In the genomic region with DNA sequence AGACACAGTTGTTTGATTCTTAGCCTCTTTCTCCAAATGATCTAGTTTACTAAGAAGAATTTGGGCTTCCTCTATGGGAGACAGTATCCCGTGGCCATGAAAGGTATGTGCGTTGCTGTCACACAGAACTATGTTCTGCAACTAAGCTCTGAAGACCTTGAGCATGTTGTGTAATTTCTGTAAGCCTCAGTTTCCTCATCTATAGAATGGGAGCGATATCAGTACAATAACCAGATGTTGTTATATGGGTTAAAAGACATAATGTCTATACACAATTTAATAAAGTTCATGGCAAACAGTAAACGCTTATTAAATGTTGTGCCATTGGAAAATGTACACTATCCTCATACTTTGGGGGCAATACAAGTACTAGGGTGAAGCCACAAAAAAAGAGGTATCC, we compare ENCODE assay signal across 21 cellular contexts.
"Had no signal": no experiment of that assay in that cellular context is flagged by ENCODE, and none has a peak within 500 bp of the region (broad histone marks: within the 10 kb centered on the region; RNA-seq: fewer than 3 reads in every experiment).

No MANE protein-coding gene starts in this region.

- H3K27ac Mint-ChIP-seq: IgD-negative memory B cell had no signal

- H3K4me3 ChIP-seq: SJSA1, SK-N-MC had no signal

- FAIRE-seq: RCC 7860 had no signal

- H3K9me3 ChIP-seq: SJSA1 had no signal

- DNase-seq: KBM-7, MV-4-11, NCI-H1048, NCI-H1105, NCI-H1417, NCI-H1436 treated with DMSO at 0.1 percent for 48 hours, NCI-H1694, NCI-H187 treated with DMSO at 0.1 percent for 48 hours, NCI-H2029 treated with DMSO at 0.1 percent for 48 hours, NCI-H2171 treated with DMSO at 0.1 percent for 48 hours, NCI-H345, NCI-H524, NCI-H526 treated with DMSO at 0.1 percent for 48 hours, NCI-H774, Right ventricle myocardium superior, RPMI8226, SIG-M5 had no signal

- H3K27me3 Mint-ChIP-seq: IgD-negative memory B cell had no signal

- H3K27me3 ChIP-seq: SJSA1 had no signal

- H3K36me3 ChIP-seq: SJSA1 had no signal

- H3K27ac ChIP-seq: SJSA1, SK-N-MC had no signal

- H3K4me3 Mint-ChIP-seq: IgD-negative memory B cell had no signal
